ENCODE assay signal across 3 cellular contexts in the genomic region with DNA sequence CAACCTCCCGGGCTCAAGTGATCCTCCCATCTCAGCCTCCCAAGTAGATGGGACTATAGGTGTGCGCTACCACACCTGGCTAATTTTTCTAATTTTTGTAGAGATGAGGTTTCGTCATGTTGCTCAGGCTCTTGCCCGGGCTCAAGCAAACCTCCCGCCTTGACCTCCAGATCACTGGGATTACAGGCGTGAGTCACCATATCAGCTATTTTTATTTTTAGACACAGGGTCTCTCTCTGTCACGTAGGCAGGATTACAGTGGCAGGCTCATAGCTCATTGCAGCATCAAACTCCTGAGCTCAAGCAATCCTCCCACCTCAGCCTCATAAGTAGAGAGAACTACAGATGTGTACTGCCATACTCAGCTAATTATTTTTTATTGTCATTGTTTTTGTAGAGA.
TF ChIP-seq lines count a peak whose summit lies in the region.

No MANE protein-coding gene starts in this region.

TF ChIP-seq in A549, 52 proteins besides CTCF, POLR2A, EP300 and RAD21:
- TF ChIP-seq, protein P1, sequence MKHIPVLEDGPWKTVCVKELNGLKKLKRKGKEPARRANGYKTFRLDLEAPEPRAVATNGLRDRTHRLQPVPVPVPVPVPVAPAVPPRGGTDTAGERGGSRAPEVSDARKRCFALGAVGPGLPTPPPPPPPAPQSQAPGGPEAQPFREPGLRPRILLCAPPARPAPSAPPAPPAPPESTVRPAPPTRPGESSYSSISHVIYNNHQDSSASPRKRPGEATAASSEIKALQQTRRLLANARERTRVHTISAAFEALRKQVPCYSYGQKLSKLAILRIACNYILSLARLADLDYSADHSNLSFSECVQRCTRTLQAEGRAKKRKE (CRISPR knock-in tag; IDR thresholded peaks at IDR 0.05; ENCODE audit: low read depth) = no peak
- TF ChIP-seq ZNF302 (CRISPR knock-in tag; IDR thresholded peaks at IDR 0.05) = no peak
- TF ChIP-seq NPAS2 (CRISPR knock-in tag; IDR thresholded peaks at IDR 0.05; ENCODE audit: borderline replicate concordance) = no peak
- TF ChIP-seq SMC3 (IDR thresholded peaks at IDR 0.05) = no peak
- TF ChIP-seq MAFK (IDR thresholded peaks at IDR 0.05; ENCODE audit: partially characterized antibody) = no peak
- no peak for TF ChIP-seq CBX8 (IDR thresholded peaks at IDR 0.05)
- no peak for TF ChIP-seq JUNB (IDR thresholded peaks at IDR 0.05)
- TF ChIP-seq ZFP36 (IDR thresholded peaks at IDR 0.05; ENCODE audit: borderline replicate concordance, partially characterized antibody) = no peak
- TF ChIP-seq SREBF2 (IDR thresholded peaks at IDR 0.05) = no peak
- no peak for TF ChIP-seq PHF8 (IDR thresholded peaks at IDR 0.05; ENCODE audit: borderline replicate concordance, low read depth)
- TF ChIP-seq, protein P2, sequence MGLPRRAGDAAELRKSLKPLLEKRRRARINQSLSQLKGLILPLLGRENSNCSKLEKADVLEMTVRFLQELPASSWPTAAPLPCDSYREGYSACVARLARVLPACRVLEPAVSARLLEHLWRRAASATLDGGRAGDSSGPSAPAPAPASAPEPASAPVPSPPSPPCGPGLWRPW (IDR thresholded peaks at IDR 0.05) = no peak

TF ChIP-seq in IMR-90, 13 proteins besides CTCF, POLR2A, EP300 and RAD21:
- TF ChIP-seq, protein P3, sequence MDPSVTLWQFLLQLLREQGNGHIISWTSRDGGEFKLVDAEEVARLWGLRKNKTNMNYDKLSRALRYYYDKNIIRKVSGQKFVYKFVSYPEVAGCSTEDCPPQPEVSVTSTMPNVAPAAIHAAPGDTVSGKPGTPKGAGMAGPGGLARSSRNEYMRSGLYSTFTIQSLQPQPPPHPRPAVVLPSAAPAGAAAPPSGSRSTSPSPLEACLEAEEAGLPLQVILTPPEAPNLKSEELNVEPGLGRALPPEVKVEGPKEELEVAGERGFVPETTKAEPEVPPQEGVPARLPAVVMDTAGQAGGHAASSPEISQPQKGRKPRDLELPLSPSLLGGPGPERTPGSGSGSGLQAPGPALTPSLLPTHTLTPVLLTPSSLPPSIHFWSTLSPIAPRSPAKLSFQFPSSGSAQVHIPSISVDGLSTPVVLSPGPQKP (IDR thresholded peaks at IDR 0.05; ENCODE audit: borderline replicate concordance, low read depth, low read length) = no peak
- TF ChIP-seq MAFK (IDR thresholded peaks at IDR 0.05; ENCODE audit: low read depth, low read length) = no peak
- no peak for TF ChIP-seq FOS (IDR thresholded peaks at IDR 0.05; ENCODE audit: low read depth, low read length)
- no peak for TF ChIP-seq BHLHE40 (IDR thresholded peaks at IDR 0.05; ENCODE audit: low read depth, low read length)
- TF ChIP-seq RCOR1 (IDR thresholded peaks at IDR 0.05; ENCODE audit: insufficient replicate concordance, low read length) = no peak
- TF ChIP-seq MXI1 (IDR thresholded peaks at IDR 0.05; ENCODE audit: borderline replicate concordance, low read depth, low read length) = no peak
- no peak for TF ChIP-seq MAZ (IDR thresholded peaks at IDR 0.05; ENCODE audit: borderline replicate concordance, low read depth, low read length)
TF ChIP-seq in IMR-90: peak in this region for 0.

TF ChIP-seq in HepG2, 621 proteins besides CTCF, POLR2A, EP300 and RAD21:
- no peak for TF ChIP-seq SMARCE1 (IDR thresholded peaks at IDR 0.05; ENCODE audit: borderline replicate concordance)
- TF ChIP-seq HDAC1 (CRISPR knock-in tag; IDR thresholded peaks at IDR 0.05) = 0 out of 2 replicates have a peak, but pooled peaks have one; percentile 17
- TF ChIP-seq, protein P4, sequence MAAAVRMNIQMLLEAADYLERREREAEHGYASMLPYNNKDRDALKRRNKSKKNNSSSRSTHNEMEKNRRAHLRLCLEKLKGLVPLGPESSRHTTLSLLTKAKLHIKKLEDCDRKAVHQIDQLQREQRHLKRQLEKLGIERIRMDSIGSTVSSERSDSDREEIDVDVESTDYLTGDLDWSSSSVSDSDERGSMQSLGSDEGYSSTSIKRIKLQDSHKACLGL (CRISPR knock-in tag; IDR thresholded peaks at IDR 0.05) = no peak
- 0 out of 2 replicates have a peak, but pooled peaks have one; percentile 28 for TF ChIP-seq ZNF670 (CRISPR knock-in tag; IDR thresholded peaks at IDR 0.05; ENCODE audit: borderline replicate concordance)
- TF ChIP-seq ZFYVE20 (CRISPR knock-in tag; IDR thresholded peaks at IDR 0.05; ENCODE audit: borderline replicate concordance, low read depth) = no peak
- TF ChIP-seq, protein P5, sequence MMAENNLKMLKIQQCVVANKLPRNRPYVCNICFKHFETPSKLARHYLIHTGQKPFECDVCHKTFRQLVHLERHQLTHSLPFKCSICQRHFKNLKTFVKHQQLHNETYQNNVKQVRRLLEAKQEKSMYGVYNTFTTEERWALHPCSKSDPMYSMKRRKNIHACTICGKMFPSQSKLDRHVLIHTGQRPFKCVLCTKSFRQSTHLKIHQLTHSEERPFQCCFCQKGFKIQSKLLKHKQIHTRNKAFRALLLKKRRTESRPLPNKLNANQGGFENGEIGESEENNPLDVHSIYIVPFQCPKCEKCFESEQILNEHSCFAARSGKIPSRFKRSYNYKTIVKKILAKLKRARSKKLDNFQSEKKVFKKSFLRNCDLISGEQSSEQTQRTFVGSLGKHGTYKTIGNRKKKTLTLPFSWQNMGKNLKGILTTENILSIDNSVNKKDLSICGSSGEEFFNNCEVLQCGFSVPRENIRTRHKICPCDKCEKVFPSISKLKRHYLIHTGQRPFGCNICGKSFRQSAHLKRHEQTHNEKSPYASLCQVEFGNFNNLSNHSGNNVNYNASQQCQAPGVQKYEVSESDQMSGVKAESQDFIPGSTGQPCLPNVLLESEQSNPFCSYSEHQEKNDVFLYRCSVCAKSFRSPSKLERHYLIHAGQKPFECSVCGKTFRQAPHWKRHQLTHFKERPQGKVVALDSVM (CRISPR knock-in tag; IDR thresholded peaks at IDR 0.05) = peak; percentile 88
- TF ChIP-seq GABPA (IDR thresholded peaks at IDR 0.05; ENCODE audit: low read depth, low read length) = no peak
- TF ChIP-seq GABPA (CRISPR knock-in tag; IDR thresholded peaks at IDR 0.05; ENCODE audit: low read depth) = no peak
- no peak for TF ChIP-seq NPAS2 (CRISPR knock-in tag; IDR thresholded peaks at IDR 0.05; ENCODE audit: borderline replicate concordance)
- TF ChIP-seq FOXJ3 (CRISPR knock-in tag; IDR thresholded peaks at IDR 0.05; ENCODE audit: borderline replicate concordance) = no peak
- no peak for TF ChIP-seq ZNF3 (CRISPR knock-in tag; IDR thresholded peaks at IDR 0.05)
- no peak for TF ChIP-seq KLF13 (CRISPR knock-in tag; IDR thresholded peaks at IDR 0.05)
- TF ChIP-seq, protein P6, sequence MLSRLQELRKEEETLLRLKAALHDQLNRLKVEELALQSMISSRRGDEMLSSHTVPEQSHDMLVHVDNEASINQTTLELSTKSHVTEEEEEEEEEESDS (CRISPR knock-in tag; IDR thresholded peaks at IDR 0.05; ENCODE audit: borderline replicate concordance) = no peak
- TF ChIP-seq, protein P7, sequence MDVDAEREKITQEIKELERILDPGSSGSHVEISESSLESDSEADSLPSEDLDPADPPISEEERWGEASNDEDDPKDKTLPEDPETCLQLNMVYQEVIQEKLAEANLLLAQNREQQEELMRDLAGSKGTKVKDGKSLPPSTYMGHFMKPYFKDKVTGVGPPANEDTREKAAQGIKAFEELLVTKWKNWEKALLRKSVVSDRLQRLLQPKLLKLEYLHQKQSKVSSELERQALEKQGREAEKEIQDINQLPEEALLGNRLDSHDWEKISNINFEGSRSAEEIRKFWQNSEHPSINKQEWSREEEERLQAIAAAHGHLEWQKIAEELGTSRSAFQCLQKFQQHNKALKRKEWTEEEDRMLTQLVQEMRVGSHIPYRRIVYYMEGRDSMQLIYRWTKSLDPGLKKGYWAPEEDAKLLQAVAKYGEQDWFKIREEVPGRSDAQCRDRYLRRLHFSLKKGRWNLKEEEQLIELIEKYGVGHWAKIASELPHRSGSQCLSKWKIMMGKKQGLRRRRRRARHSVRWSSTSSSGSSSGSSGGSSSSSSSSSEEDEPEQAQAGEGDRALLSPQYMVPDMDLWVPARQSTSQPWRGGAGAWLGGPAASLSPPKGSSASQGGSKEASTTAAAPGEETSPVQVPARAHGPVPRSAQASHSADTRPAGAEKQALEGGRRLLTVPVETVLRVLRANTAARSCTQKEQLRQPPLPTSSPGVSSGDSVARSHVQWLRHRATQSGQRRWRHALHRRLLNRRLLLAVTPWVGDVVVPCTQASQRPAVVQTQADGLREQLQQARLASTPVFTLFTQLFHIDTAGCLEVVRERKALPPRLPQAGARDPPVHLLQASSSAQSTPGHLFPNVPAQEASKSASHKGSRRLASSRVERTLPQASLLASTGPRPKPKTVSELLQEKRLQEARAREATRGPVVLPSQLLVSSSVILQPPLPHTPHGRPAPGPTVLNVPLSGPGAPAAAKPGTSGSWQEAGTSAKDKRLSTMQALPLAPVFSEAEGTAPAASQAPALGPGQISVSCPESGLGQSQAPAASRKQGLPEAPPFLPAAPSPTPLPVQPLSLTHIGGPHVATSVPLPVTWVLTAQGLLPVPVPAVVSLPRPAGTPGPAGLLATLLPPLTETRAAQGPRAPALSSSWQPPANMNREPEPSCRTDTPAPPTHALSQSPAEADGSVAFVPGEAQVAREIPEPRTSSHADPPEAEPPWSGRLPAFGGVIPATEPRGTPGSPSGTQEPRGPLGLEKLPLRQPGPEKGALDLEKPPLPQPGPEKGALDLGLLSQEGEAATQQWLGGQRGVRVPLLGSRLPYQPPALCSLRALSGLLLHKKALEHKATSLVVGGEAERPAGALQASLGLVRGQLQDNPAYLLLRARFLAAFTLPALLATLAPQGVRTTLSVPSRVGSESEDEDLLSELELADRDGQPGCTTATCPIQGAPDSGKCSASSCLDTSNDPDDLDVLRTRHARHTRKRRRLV (CRISPR knock-in tag; IDR thresholded peaks at IDR 0.05) = no peak
- no peak for TF ChIP-seq ZNF431 (CRISPR knock-in tag; IDR thresholded peaks at IDR 0.05; ENCODE audit: borderline replicate concordance, low read depth)
- no peak for TF ChIP-seq AGO2 (optimal IDR thresholded peaks at IDR 0.05; ENCODE audit: low read depth, low read length)
- TF ChIP-seq CBX1 (IDR thresholded peaks at IDR 0.05; ENCODE audit: low read depth) = no peak
- TF ChIP-seq FOSL2 (CRISPR knock-in tag; IDR thresholded peaks at IDR 0.05) = peak; percentile 44; the same call in 1 of the 2 replicates
- TF ChIP-seq, protein P8, sequence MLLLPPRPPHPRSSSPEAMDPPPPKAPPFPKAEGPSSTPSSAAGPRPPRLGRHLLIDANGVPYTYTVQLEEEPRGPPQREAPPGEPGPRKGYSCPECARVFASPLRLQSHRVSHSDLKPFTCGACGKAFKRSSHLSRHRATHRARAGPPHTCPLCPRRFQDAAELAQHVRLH (CRISPR knock-in tag; IDR thresholded peaks at IDR 0.05; ENCODE audit: borderline replicate concordance, low read depth) = no peak
